In the genomic region with DNA sequence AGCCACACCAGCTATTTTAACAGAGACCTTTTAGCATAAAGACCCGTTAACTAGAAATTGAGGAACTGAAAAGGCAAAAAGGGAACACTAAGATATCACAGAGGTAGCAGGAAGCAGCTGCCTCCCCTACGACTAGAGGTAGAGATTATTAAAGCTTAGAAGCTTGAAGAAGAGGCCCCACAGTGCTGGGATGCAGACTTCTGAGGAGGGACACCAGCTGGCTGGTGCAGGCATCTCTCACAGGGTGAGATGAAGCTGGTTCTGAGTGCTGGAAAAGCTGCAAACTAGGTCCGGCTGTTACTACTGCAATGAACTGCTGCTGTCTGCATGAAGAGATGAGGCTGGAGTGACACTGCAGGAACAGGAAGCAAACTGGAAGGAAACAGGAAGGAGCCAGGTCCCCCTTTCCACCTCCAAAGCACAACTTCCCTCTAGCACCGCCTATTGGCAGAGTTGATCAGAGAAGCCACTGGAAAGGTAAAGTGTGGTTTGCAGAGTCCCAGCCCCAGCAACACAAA, we compare ENCODE assay signal across 8 cellular contexts.
DNase-seq lines count a peak whose midpoint lies in the region; ATAC-seq and TF ChIP-seq lines count a peak whose summit lies in the region.
"Had no signal": no experiment of that assay in that cellular context is flagged by ENCODE, and none has a peak within 500 bp of the region (broad histone marks: within the 10 kb centered on the region; RNA-seq: fewer than 3 reads in every experiment).

No MANE protein-coding gene starts in this region.

- intact Hi-C loops in testis (cut with DNase I; ENCODE audit: low total_unique reads) = no loop called here

- H3F3A ChIP-seq in neural cell (ENCODE audit: insufficient read depth, low read length, poor library complexity, severe bottlenecking) = no peaks in the 10 kb centered on the region

- DNase-seq in SKM-1 treated with dmso at 0.1 percent for 144 hours (lab: John Stamatoyannopoulos, UW; ENCODE audit: unreplicated experiment) (peak; percentile 81), middle frontal gyrus (ENCODE audit: extremely low spot score, low spot score) (no peak), testis (no peak)
- DNase-seq: lower lobe of right lung had no signal

- ATAC-seq in GM19397 (IDR thresholded peaks at IDR 0.05; ENCODE audit: unreplicated experiment) = peak; percentile 97
- ATAC-seq in HG03159 (IDR thresholded peaks at IDR 0.05; ENCODE audit: unreplicated experiment) = peak; percentile 98

- H4K20me1 ChIP-seq in neural cell (ENCODE audit: insufficient read depth) = no peaks in the 10 kb centered on the region

- no peaks in the 10 kb centered on the region for H3K36me3 ChIP-seq in neural cell (ENCODE audit: insufficient read depth, low read length)
- H3K36me3 ChIP-seq in testis (ENCODE audit: low read depth, missing control alignments) = no peaks in the 10 kb centered on the region
- H3K36me3 ChIP-seq: lower lobe of right lung had no signal

- no peak overlapping the region for H3K4me2 ChIP-seq in neural cell (ENCODE audit: low read length)

- TF ChIP-seq RAD21 in neural cell (conservative IDR thresholded peaks at IDR 0.05) = no peak

- H3K9me2 ChIP-seq in neural cell (ENCODE audit: insufficient read depth, low read length) = no peaks in the 10 kb centered on the region

- no peak overlapping the region for H3K4me3 ChIP-seq in neural cell (ENCODE audit: low read length)
- no peak overlapping the region for H3K4me3 ChIP-seq in testis
- H3K4me3 ChIP-seq: lower lobe of right lung had no signal

- no peaks in the 10 kb centered on the region for H3K4me1 ChIP-seq in testis
- H3K4me1 ChIP-seq: lower lobe of right lung had no signal

- no peaks in the 10 kb centered on the region for H3K79me2 ChIP-seq in neural cell (replicated peaks; ENCODE audit: insufficient read depth, low read length)

- no peak for TF ChIP-seq POLR2A in testis (IDR thresholded peaks at IDR 0.05)

- H3K9me3 ChIP-seq in neural cell (ENCODE audit: low read length) (no peaks in the 10 kb centered on the region), testis (no peaks in the 10 kb centered on the region)
- H3K9me3 ChIP-seq: lower lobe of right lung had no signal

- H3K27ac ChIP-seq in neural cell (ENCODE audit: low read length) (no peak overlapping the region), testis (no peak overlapping the region)
- H3K27ac ChIP-seq: lower lobe of right lung had no signal

- no peak for TF ChIP-seq EP300 in neural cell (conservative IDR thresholded peaks at IDR 0.05; ENCODE audit: poor library complexity, severe bottlenecking)

- no peak overlapping the region for H3K9ac ChIP-seq in neural cell (ENCODE audit: low read length)

- 63 to 67% methylated on average over 4 of the region's 4 CpGs for WGBS in testis, 2 donors

- H3K27me3 ChIP-seq in neural cell (ENCODE audit: insufficient read depth, low read depth, low read length) (no peaks in the 10 kb centered on the region), testis (no peaks in the 10 kb centered on the region)

- peak; percentile 76 for TF ChIP-seq CTCF in GM12872 (IDR thresholded peaks at IDR 0.05; ENCODE audit: insufficient read depth, low read depth, low read length)
- peak; percentile 25 for TF ChIP-seq CTCF in neural cell (IDR thresholded peaks at IDR 0.05; ENCODE audit: poor library complexity, severe bottlenecking)
- TF ChIP-seq CTCF in testis (IDR thresholded peaks at IDR 0.05) = no peak

- H2AFZ ChIP-seq in neural cell (ENCODE audit: low read depth, low read length) = no peak overlapping the region

TF ChIP-seq in neural cell, 6 proteins besides CTCF, POLR2A, EP300 and RAD21:
- TF ChIP-seq TAF1 (IDR thresholded peaks at IDR 0.05; ENCODE audit: low read depth) (no peak), MXI1 (conservative IDR thresholded peaks at IDR 0.05; ENCODE audit: poor library complexity, severe bottlenecking) (no peak), SMC3 (conservative IDR thresholded peaks at IDR 0.05; ENCODE audit: poor library complexity) (no peak), POLR2AphosphoS5 (IDR thresholded peaks at IDR 0.05) (no peak), EZH2 (IDR thresholded peaks at IDR 0.05; ENCODE audit: borderline replicate concordance, insufficient read depth, low read length, poor library complexity, severe bottlenecking) (no peak)
- TF ChIP-seq, protein P1, sequence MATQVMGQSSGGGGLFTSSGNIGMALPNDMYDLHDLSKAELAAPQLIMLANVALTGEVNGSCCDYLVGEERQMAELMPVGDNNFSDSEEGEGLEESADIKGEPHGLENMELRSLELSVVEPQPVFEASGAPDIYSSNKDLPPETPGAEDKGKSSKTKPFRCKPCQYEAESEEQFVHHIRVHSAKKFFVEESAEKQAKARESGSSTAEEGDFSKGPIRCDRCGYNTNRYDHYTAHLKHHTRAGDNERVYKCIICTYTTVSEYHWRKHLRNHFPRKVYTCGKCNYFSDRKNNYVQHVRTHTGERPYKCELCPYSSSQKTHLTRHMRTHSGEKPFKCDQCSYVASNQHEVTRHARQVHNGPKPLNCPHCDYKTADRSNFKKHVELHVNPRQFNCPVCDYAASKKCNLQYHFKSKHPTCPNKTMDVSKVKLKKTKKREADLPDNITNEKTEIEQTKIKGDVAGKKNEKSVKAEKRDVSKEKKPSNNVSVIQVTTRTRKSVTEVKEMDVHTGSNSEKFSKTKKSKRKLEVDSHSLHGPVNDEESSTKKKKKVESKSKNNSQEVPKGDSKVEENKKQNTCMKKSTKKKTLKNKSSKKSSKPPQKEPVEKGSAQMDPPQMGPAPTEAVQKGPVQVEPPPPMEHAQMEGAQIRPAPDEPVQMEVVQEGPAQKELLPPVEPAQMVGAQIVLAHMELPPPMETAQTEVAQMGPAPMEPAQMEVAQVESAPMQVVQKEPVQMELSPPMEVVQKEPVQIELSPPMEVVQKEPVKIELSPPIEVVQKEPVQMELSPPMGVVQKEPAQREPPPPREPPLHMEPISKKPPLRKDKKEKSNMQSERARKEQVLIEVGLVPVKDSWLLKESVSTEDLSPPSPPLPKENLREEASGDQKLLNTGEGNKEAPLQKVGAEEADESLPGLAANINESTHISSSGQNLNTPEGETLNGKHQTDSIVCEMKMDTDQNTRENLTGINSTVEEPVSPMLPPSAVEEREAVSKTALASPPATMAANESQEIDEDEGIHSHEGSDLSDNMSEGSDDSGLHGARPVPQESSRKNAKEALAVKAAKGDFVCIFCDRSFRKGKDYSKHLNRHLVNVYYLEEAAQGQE (IDR thresholded peaks at IDR 0.05; ENCODE audit: borderline replicate concordance) = no peak

Comparison
In these comparisons a context has a peak if more than half of its experiments do, and no peak if none do; other contexts are left out.
1. CTCF ChIP-seq: peak in GM12872 (single experiment) and neural cell (single experiment); none in testis (0 of 3).